In genomic region chr17:7237761-7238417, GRCh38 we compare ENCODE assay signal across 8 cellular contexts. TPM values are rescaled to one million over a fixed set of nuclear protein-coding genes. Genes with fewer than 3 reads are reported as not detected.
DNase-seq lines count a peak whose midpoint lies in the region; ATAC-seq and TF ChIP-seq lines count a peak whose summit lies in the region.

No MANE protein-coding gene starts in this region.

- TF ChIP-seq POLR2A in GM10847 (IDR thresholded peaks at IDR 0.05; ENCODE audit: extremely low read depth, insufficient read length) = peak; percentile 48

- DNase-seq in MV-4-11 (lab: John Stamatoyannopoulos, UW) (peak; percentile 49), cerebellum (ENCODE audit: low spot score) (peak; percentile 73), left colon (peak; percentile 90 to 94), NCI-H2029 treated with DMSO at 0.1 percent for 48 hours (lab: John Stamatoyannopoulos, UW) (no peak)
- DNase-seq in activated CD4-positive, alpha-beta T cell treated with anti-CD3 and anti-CD28 coated beads for 1 hour = peak; percentile 75
- DNase-seq in stimulated activated CD4-positive, alpha-beta T cell treated with anti-CD3 and anti-CD28 coated beads, Interleukin-2, amount 100 ng/mL, for 24 hours = peak; percentile 89 to 90

- intact Hi-C loops in left colon (cut with DNase I, micrococcal nuclease) = no loop called here

- ATAC-seq in left colon = peak; percentile 28
- no peak for ATAC-seq in GM18520 (IDR thresholded peaks at IDR 0.05; ENCODE audit: unreplicated experiment)

RNA-seq across cellular contexts. Expression of gene PHF23, which starts 1.4 kb away (rescaled TPM):
- total RNA-seq in cerebellum = 20.5 TPM
- 10 to 100 TPM; 33.9 to 44.1 TPM for total RNA-seq in left colon

RNA-seq across cellular contexts. Expression of gene DVL2, which starts 3.6 kb away (rescaled TPM):
- total RNA-seq in cerebellum = 52.5 TPM
- total RNA-seq in left colon = 10 to 100 TPM; 30.9 to 34.9 TPM

RNA-seq across cellular contexts. Expression of gene GABARAP, which starts 4.4 kb away (rescaled TPM):
- 102 TPM for total RNA-seq in cerebellum
- 100 to 1,000 TPM; 431 to 505 TPM for total RNA-seq in left colon

RNA-seq across cellular contexts. Expression of gene CTDNEP1, which starts 13.6 kb away (rescaled TPM):
- 35.8 TPM for total RNA-seq in cerebellum
- 100 to 1,000 TPM; 108 to 117 TPM for total RNA-seq in left colon

RNA-seq across cellular contexts. Expression of gene ELP5, which starts 14.1 kb away (rescaled TPM):
- 20.0 TPM for total RNA-seq in cerebellum
- total RNA-seq in left colon = 10 to 100 TPM; 42.4 to 55.4 TPM
